24 cellular contexts compared by ENCODE assay signal in the genomic region with DNA sequence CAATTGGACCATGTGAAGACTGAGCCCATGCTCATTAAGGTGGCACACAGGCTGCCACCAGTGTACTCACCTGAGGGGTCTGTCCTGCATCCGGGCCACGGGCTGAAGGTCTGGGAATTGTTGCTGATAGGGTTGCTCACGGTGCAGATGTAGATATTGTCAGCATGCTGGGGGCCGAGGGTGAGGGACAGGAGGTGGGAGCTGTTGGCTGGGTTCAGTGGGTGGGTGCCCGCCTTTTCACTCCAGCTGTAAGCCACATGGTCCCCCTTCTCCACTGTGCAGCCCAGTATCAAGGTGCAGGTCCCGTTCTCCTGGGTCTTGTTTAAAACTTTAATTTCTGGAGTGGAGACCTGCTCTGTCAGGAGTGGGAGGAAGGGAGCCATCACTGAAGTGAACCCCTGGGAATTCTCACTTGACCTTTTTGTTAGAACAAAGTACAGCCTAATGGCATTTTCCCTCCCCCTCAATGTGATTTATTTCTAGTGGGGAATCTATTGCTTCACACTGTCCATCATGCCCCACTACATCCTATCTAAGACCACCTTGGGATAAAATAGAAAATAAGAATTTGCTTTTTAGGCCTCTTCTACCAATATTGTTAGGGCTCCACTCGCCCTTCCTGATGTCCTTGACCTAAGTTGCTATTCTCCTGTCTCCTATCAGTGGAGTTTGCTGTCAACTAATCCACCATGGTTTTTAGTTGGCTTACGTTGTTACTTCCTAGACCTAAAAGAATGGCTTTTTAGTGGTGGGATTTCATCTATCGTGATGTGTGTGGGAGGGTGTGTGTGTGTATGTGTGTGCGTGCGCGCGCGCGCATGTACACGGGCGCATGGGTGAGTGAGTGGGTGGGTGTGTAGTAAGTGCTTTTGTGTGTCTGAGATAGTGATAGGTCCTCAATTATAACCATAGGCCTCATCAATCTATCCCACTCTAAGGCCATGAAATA. TPM values are rescaled to one million over a fixed set of nuclear protein-coding genes. Genes with fewer than 3 reads are reported as not detected.
DNase-seq lines count a peak whose midpoint lies in the region; ATAC-seq, FAIRE-seq and TF ChIP-seq lines count a peak whose summit lies in the region.
"Had no signal": no experiment of that assay in that cellular context is flagged by ENCODE, and none has a peak within 500 bp of the region (broad histone marks: within the 10 kb centered on the region; RNA-seq: fewer than 3 reads in every experiment).

No MANE protein-coding gene starts in this region.

- H3K79me2 ChIP-seq in GM23338 (replicated peaks; ENCODE audit: insufficient read depth) = no peaks in the 10 kb centered on the region

- peaks cover 9% of the 10 kb centered on the region for H3K4me1 ChIP-seq in GM23338 (ENCODE audit: insufficient read depth)
- H3K4me1 ChIP-seq: psoas muscle had no signal

- no peak overlapping the region for H2AFZ ChIP-seq in GM23338

- H4K20me1 ChIP-seq in GM23338 (replicated peaks; ENCODE audit: insufficient read depth) = no peaks in the 10 kb centered on the region

- no peaks in the 10 kb centered on the region for H3K36me3 ChIP-seq in GM23338 (ENCODE audit: insufficient read depth)
- H3K36me3 ChIP-seq: adrenal gland, gastroesophageal sphincter, thoracic aorta, WERI-Rb-1 had no signal

- peaks cover 4% of the 10 kb centered on the region for H3K9me3 Mint-ChIP-seq in activated CD4-positive, alpha-beta T cell treated with anti-CD3 and anti-CD28 coated beads, Interleukin-2, amount 10 ng/mL, durations not matched to agents 7 days and 5 days
- no peaks in the 10 kb centered on the region for H3K9me3 Mint-ChIP-seq in activated T-helper 1 cell treated with anti-CD3 and anti-CD28 coated beads, Interleukin-12 subunit alpha, Interleukin-12 subunit beta, Interleukin-2, Interleukin-4 antibody, amounts not matched to agents 30 ng/mL and 10 ng/mL and 1 ng/mL, durations not matched to agents 14 hours and 24 hours and 36 hours
- peaks cover 0 to 8% (median 0%) of the 10 kb centered on the region in 9 donors for H3K9me3 Mint-ChIP-seq in naive thymus-derived CD8-positive, alpha-beta T cell
- H3K9me3 Mint-ChIP-seq in GM23338 = no peaks in the 10 kb centered on the region
- H3K9me3 Mint-ChIP-seq: mesothelial cell of epicardium had no signal

- no peak overlapping the region for H3K4me3 ChIP-seq in GM23338
- H3K4me3 ChIP-seq: A549, adrenal gland, gastroesophageal sphincter, psoas muscle, thoracic aorta had no signal

- H3K27ac Mint-ChIP-seq in activated CD4-positive, alpha-beta T cell treated with anti-CD3 and anti-CD28 coated beads, Interleukin-2, amount 10 ng/mL, durations not matched to agents 7 days and 5 days = peak overlapping the region; percentile 76
- H3K27ac Mint-ChIP-seq in activated T-helper 1 cell treated with anti-CD3 and anti-CD28 coated beads, Interleukin-12 subunit alpha, Interleukin-12 subunit beta, Interleukin-2, Interleukin-4 antibody, amounts not matched to agents 30 ng/mL and 10 ng/mL and 1 ng/mL, durations not matched to agents 14 hours and 24 hours and 36 hours = peak overlapping the region; percentile 93
- H3K27ac Mint-ChIP-seq in naive thymus-derived CD8-positive, alpha-beta T cell = peak overlapping the region; percentile 40 to 94 (median 70)
- no peak overlapping the region for H3K27ac Mint-ChIP-seq in GM23338
- H3K27ac Mint-ChIP-seq: mesothelial cell of epicardium had no signal

- H3K27ac ChIP-seq in GM23338 (ENCODE audit: low read depth) = no peak overlapping the region
- H3K27ac ChIP-seq: A549, adrenal gland, gastroesophageal sphincter, psoas muscle, thoracic aorta, WERI-Rb-1 had no signal

- H3K4me2 ChIP-seq in GM23338 = no peak overlapping the region
- H3K4me2 ChIP-seq: A549 had no signal

- no peak for ATAC-seq in naive thymus-derived CD8-positive, alpha-beta T cell
- no peak for ATAC-seq in left lobe of liver
- no peak for ATAC-seq in GM23338
- ATAC-seq: A549, gastroesophageal sphincter, left cardiac atrium, psoas muscle had no signal

- intact Hi-C loops in activated T-helper 1 cell treated with anti-CD3 and anti-CD28 coated beads, Interleukin-12 subunit alpha, Interleukin-12 subunit beta, Interleukin-2, Interleukin-4 antibody, amounts not matched to agents 30 ng/mL and 10 ng/mL and 1 ng/mL, durations not matched to agents 14 hours and 24 hours and 36 hours (cut with micrococcal nuclease) = no loop called here

- no peak for DNase-seq in activated CD4-positive, alpha-beta T cell treated with anti-CD3 and anti-CD28 coated beads, Interleukin-2, amount 10 ng/mL, durations not matched to agents 7 days and 5 days
- DNase-seq in activated CD4-positive, alpha-beta T cell treated with anti-CD3 and anti-CD28 coated beads, Interleukin-2, amount 50 U/mL, for 1 hour = no peak
- DNase-seq in GM12891 (ENCODE audit: insufficient read length, low spot score) = no peak
- DNase-seq in activated T-helper 1 cell treated with anti-CD3 and anti-CD28 coated beads, Interleukin-12 subunit alpha, Interleukin-12 subunit beta, Interleukin-2, Interleukin-4 antibody, amounts not matched to agents 30 ng/mL and 10 ng/mL and 1 ng/mL, durations not matched to agents 14 hours and 24 hours and 36 hours (ENCODE audit: low spot score) = no peak
- no peak for DNase-seq in naive thymus-derived CD8-positive, alpha-beta T cell
- no peak for DNase-seq in left lobe of liver (ENCODE audit: low spot score)
- DNase-seq in erythroblast (lab: John Stamatoyannopoulos, UW) = no peak
- DNase-seq in GM23338 (ENCODE audit: low spot score) = no peak
- DNase-seq: adrenal gland, DND-41, KG1, left cardiac atrium, NCI-H1048, NCI-H2029 treated with DMSO at 0.1 percent for 48 hours, NCI-H446 treated with DMSO at 0.1 percent for 48 hours, psoas muscle, small intestine, WERI-Rb-1 had no signal

- peak; percentile 72 for FAIRE-seq in GM12891 (lab: Jason Lieb, UNC)
- FAIRE-seq: A549, bronchial epithelial cell, small intestine had no signal

- no peak for TF ChIP-seq CTCF in GM23338 (conservative IDR thresholded peaks at IDR 0.05; ENCODE audit: low read depth in 2 of 2)

- H3K4me1 Mint-ChIP-seq in activated CD4-positive, alpha-beta T cell treated with anti-CD3 and anti-CD28 coated beads, Interleukin-2, amount 10 ng/mL, durations not matched to agents 7 days and 5 days = peaks cover 96% of the 10 kb centered on the region
- peaks cover 95% of the 10 kb centered on the region for H3K4me1 Mint-ChIP-seq in activated T-helper 1 cell treated with anti-CD3 and anti-CD28 coated beads, Interleukin-12 subunit alpha, Interleukin-12 subunit beta, Interleukin-2, Interleukin-4 antibody, amounts not matched to agents 30 ng/mL and 10 ng/mL and 1 ng/mL, durations not matched to agents 14 hours and 24 hours and 36 hours (ENCODE audit: low read depth)
- peaks cover 59 to 97% (median 90%) of the 10 kb centered on the region in 4 donors for H3K4me1 Mint-ChIP-seq in naive thymus-derived CD8-positive, alpha-beta T cell
- H3K4me1 Mint-ChIP-seq in GM23338 = peaks cover 20% of the 10 kb centered on the region

- H3K27me3 Mint-ChIP-seq in activated CD4-positive, alpha-beta T cell treated with anti-CD3 and anti-CD28 coated beads, Interleukin-2, amount 10 ng/mL, durations not matched to agents 7 days and 5 days = no peaks in the 10 kb centered on the region
- no peaks in the 10 kb centered on the region for H3K27me3 Mint-ChIP-seq in activated T-helper 1 cell treated with anti-CD3 and anti-CD28 coated beads, Interleukin-12 subunit alpha, Interleukin-12 subunit beta, Interleukin-2, Interleukin-4 antibody, amounts not matched to agents 30 ng/mL and 10 ng/mL and 1 ng/mL, durations not matched to agents 14 hours and 24 hours and 36 hours (ENCODE audit: insufficient read depth)
- no peaks in the 10 kb centered on the region for H3K27me3 Mint-ChIP-seq in naive thymus-derived CD8-positive, alpha-beta T cell
- peaks cover 4% of the 10 kb centered on the region for H3K27me3 Mint-ChIP-seq in GM23338 (ENCODE audit: insufficient read depth, low read depth, poor library complexity)

- POLR2A ChIA-PET in activated CD4-positive, alpha-beta T cell treated with anti-CD3 and anti-CD28 coated beads, Interleukin-2, amount 10 ng/mL, durations not matched to agents 7 days and 5 days (lab: Charles Lee) = interaction anchor here (0.7 kb wide), 1 partner anchor 434 kb away, joined by 3 read pairs; no protein-coding TSS in a partner anchor
- POLR2A ChIA-PET in naive thymus-derived CD8-positive, alpha-beta T cell (lab: Charles Lee) = interaction anchor here (0.7 to 0.8 kb wide), 3 partner anchors 16 to 146 kb away, joined by 3 to 6 read pairs (median 5); no protein-coding TSS in a partner anchor

- TF ChIP-seq POLR2A in GM12891 (IDR thresholded peaks at IDR 0.05; ENCODE audit: low read depth, low read length) (peak; percentile 84), erythroblast (IDR thresholded peaks at IDR 0.05; ENCODE audit: low read length) (no peak)

- H3F3A ChIP-seq in GM23338 (replicated peaks; ENCODE audit: low read depth) = no peaks in the 10 kb centered on the region

- H3K9me2 ChIP-seq in GM23338 (ENCODE audit: insufficient read depth) = peaks cover 13% of the 10 kb centered on the region; the same call in 1 of the 2 replicates

- H3K4me3 Mint-ChIP-seq in activated CD4-positive, alpha-beta T cell treated with anti-CD3 and anti-CD28 coated beads, Interleukin-2, amount 10 ng/mL, durations not matched to agents 7 days and 5 days = no peak overlapping the region
- H3K4me3 Mint-ChIP-seq in activated T-helper 1 cell treated with anti-CD3 and anti-CD28 coated beads, Interleukin-12 subunit alpha, Interleukin-12 subunit beta, Interleukin-2, Interleukin-4 antibody, amounts not matched to agents 30 ng/mL and 10 ng/mL and 1 ng/mL, durations not matched to agents 14 hours and 24 hours and 36 hours = peak overlapping the region; percentile 51
- H3K4me3 Mint-ChIP-seq in naive thymus-derived CD8-positive, alpha-beta T cell = peak overlapping the region in 5 of 10 donors; percentile 4 to 55 (median 18)
- H3K4me3 Mint-ChIP-seq in GM23338 = no peak overlapping the region
- H3K4me3 Mint-ChIP-seq: mesothelial cell of epicardium had no signal

- no peaks in the 10 kb centered on the region for H3K27me3 ChIP-seq in GM23338 (ENCODE audit: insufficient read depth)
- H3K27me3 ChIP-seq: adrenal gland had no signal

- H3K36me3 Mint-ChIP-seq in activated CD4-positive, alpha-beta T cell treated with anti-CD3 and anti-CD28 coated beads, Interleukin-2, amount 10 ng/mL, durations not matched to agents 7 days and 5 days (ENCODE audit: low read depth) = peaks cover 96% of the 10 kb centered on the region
- H3K36me3 Mint-ChIP-seq in activated T-helper 1 cell treated with anti-CD3 and anti-CD28 coated beads, Interleukin-12 subunit alpha, Interleukin-12 subunit beta, Interleukin-2, Interleukin-4 antibody, amounts not matched to agents 30 ng/mL and 10 ng/mL and 1 ng/mL, durations not matched to agents 14 hours and 24 hours and 36 hours (ENCODE audit: low read depth) = peaks cover 92% of the 10 kb centered on the region
- H3K36me3 Mint-ChIP-seq in naive thymus-derived CD8-positive, alpha-beta T cell = peaks cover 0 to 22% (median 11%) of the 10 kb centered on the region in 3 donors
- H3K36me3 Mint-ChIP-seq in GM23338 (ENCODE audit: low read depth) = no peaks in the 10 kb centered on the region
- H3K36me3 Mint-ChIP-seq: mesothelial cell of epicardium had no signal

- CTCF ChIA-PET in activated CD4-positive, alpha-beta T cell treated with anti-CD3 and anti-CD28 coated beads, Interleukin-2, amount 10 ng/mL, durations not matched to agents 7 days and 5 days (lab: Charles Lee) = interaction anchor here (0.9 to 1.5 kb wide), 3 partner anchors 12 to 46 kb away, joined by 3 to 4 read pairs (median 4); a partner anchor contains a TSS

RNA-seq across cellular contexts. Expression of a gene that starts 12.0 kb away (rescaled TPM):
- total RNA-seq in activated CD4-positive, alpha-beta T cell treated with anti-CD3 and anti-CD28 coated beads, Interleukin-2, amount 10 ng/mL, durations not matched to agents 7 days and 5 days = 10 to 100 TPM; 70.4 to 70.6 TPM
- polyA plus RNA-seq in GM12891 (2012; ENCODE audit: low read depth, missing spikeins) = 102 TPM
- 118 TPM in 2 replicates for total RNA-seq in activated T-helper 1 cell treated with anti-CD3 and anti-CD28 coated beads, Interleukin-12 subunit alpha, Interleukin-12 subunit beta, Interleukin-2, Interleukin-4 antibody, amounts not matched to agents 30 ng/mL and 10 ng/mL and 1 ng/mL, durations not matched to agents 14 hours and 24 hours and 36 hours
- 10 to 100 TPM in 1 of 2 experiments, 1 to 10 TPM in 1; 9.8 to 11.1 TPM for total RNA-seq in naive thymus-derived CD8-positive, alpha-beta T cell
- polyA plus RNA-seq in naive thymus-derived CD8-positive, alpha-beta T cell = 1 to 10 TPM; 1.7 to 3.9 (median 3.7) TPM
- 0.25 TPM for total RNA-seq in left lobe of liver
- not detected in 2 replicates for total RNA-seq in GM23338 (2014; rRNA removed; shearing (Covaris generic))
- polyA plus RNA-seq in GM23338 (2016; fragmentation: Nextera tagmentation; extraction: Ambion mirVana) = not detected in 2 replicates
- total RNA-seq: bronchial epithelial cell, mesothelial cell of epicardium had no signal
- polyA plus RNA-seq: A549 had no signal

RNA-seq across cellular contexts. Expression of a gene that starts 55.5 kb away (rescaled TPM):
- 10 to 100 TPM; 14.7 to 16.2 TPM for total RNA-seq in activated CD4-positive, alpha-beta T cell treated with anti-CD3 and anti-CD28 coated beads, Interleukin-2, amount 10 ng/mL, durations not matched to agents 7 days and 5 days
- polyA plus RNA-seq in GM12891 (2012; ENCODE audit: low read depth, missing spikeins) = 14.9 TPM
- 16.3 and 17.2 TPM in 2 replicates for total RNA-seq in activated T-helper 1 cell treated with anti-CD3 and anti-CD28 coated beads, Interleukin-12 subunit alpha, Interleukin-12 subunit beta, Interleukin-2, Interleukin-4 antibody, amounts not matched to agents 30 ng/mL and 10 ng/mL and 1 ng/mL, durations not matched to agents 14 hours and 24 hours and 36 hours
- total RNA-seq in naive thymus-derived CD8-positive, alpha-beta T cell = 10 to 100 TPM; 81.5 to 83.4 TPM
- polyA plus RNA-seq in naive thymus-derived CD8-positive, alpha-beta T cell = 10 to 100 TPM; 17.5 to 19.0 (median 18.1) TPM
- 3.2 TPM for total RNA-seq in left lobe of liver
- total RNA-seq in GM23338 (2014; rRNA removed; shearing (Covaris generic)) = under 0.01 TPM in 1 of 2 replicates, not detected in the other
- polyA plus RNA-seq in GM23338 (2016; fragmentation: Nextera tagmentation; extraction: Ambion mirVana) = not detected in 2 replicates
- total RNA-seq: bronchial epithelial cell, dermis microvascular lymphatic vessel endothelial cell, mesothelial cell of epicardium had no signal
- polyA plus RNA-seq: A549 had no signal
